In genomic region chr19:35266904-35267817, GRCh38 we compare ENCODE assay signal across 8 cellular contexts. TPM values are rescaled to one million over a fixed set of nuclear protein-coding genes. Genes with fewer than 3 reads are reported as not detected.
A peak's percentile ranks its signal among the peaks of the same experiment; 100 is the strongest.
DNase-seq lines count a peak whose midpoint lies in the region; ATAC-seq lines count a peak whose summit lies in the region.

No MANE protein-coding gene starts in this region.

- H3K4me1 Mint-ChIP-seq in T-helper 2 cell treated with Interferon-gamma antibody and Interleukin-4, amounts not matched to agents 5 μg/mL and 100 μg/mL, for 36 hours (ENCODE audit: low read depth): peaks cover 13% of the 10 kb centered on the region

- intact Hi-C loops in left colon (cut with DNase I, micrococcal nuclease): no loop called here

- H3K4me3 Mint-ChIP-seq in T-helper 2 cell treated with Interferon-gamma antibody and Interleukin-4, amounts not matched to agents 5 μg/mL and 100 μg/mL, for 36 hours: peak overlapping the region; percentile 95

- no peaks in the 10 kb centered on the region for H3K9me3 Mint-ChIP-seq in T-helper 2 cell treated with Interferon-gamma antibody and Interleukin-4, amounts not matched to agents 5 μg/mL and 100 μg/mL, for 36 hours

- H3K27ac Mint-ChIP-seq in T-helper 2 cell treated with Interferon-gamma antibody and Interleukin-4, amounts not matched to agents 5 μg/mL and 100 μg/mL, for 36 hours: peak overlapping the region; percentile 97

- ATAC-seq in left colon: peak; percentile 34
- no peak for ATAC-seq in GM21515 (IDR thresholded peaks at IDR 0.05; ENCODE audit: unreplicated experiment)

- peaks cover 28% of the 10 kb centered on the region for H3K36me3 Mint-ChIP-seq in T-helper 2 cell treated with Interferon-gamma antibody and Interleukin-4, amounts not matched to agents 5 μg/mL and 100 μg/mL, for 36 hours (ENCODE audit: low read depth)

- H3K27ac ChIP-seq in caudate nucleus (ENCODE audit: low read depth, low read length): peak overlapping the region; percentile 89

- peak; percentile 31 for DNase-seq in activated T-cell treated with anti-CD3 and anti-CD28 coated beads for 1 hour (ENCODE audit: low read depth)
- no peak for DNase-seq in activated T-cell treated with anti-CD3 and anti-CD28 coated beads, Interleukin-2, amount 50 U/mL, for 1 hour
- peak; percentile 42 for DNase-seq in T-helper 2 cell treated with Interferon-gamma antibody and Interleukin-4, amounts not matched to agents 5 μg/mL and 100 μg/mL, for 36 hours (ENCODE audit: low spot score)
- peak in 15 of 61 donors; percentile 31 to 75 (median 55) for DNase-seq in caudate nucleus (lab: John Stamatoyannopoulos, UW)
- peak; percentile 53 to 63 for DNase-seq in left colon
- peak; percentile 39 for DNase-seq in stimulated activated CD8-positive, alpha-beta memory T cell treated with anti-CD3 and anti-CD28 coated beads, Interleukin-12 subunit alpha, Interleukin-12 subunit beta, amount 100 ng/mL, for 4 hours (ENCODE audit: low read depth)
- DNase-seq in cerebellar nuclear complex (lab: John Stamatoyannopoulos, UW): no peak

- no peaks in the 10 kb centered on the region for H3K27me3 Mint-ChIP-seq in T-helper 2 cell treated with Interferon-gamma antibody and Interleukin-4, amounts not matched to agents 5 μg/mL and 100 μg/mL, for 36 hours (ENCODE audit: low read depth)

RNA-seq across cellular contexts. Expression of gene USF2, which starts 1.6 kb away (rescaled TPM):
- 10 to 100 TPM; 85.9 to 96.2 TPM for total RNA-seq in left colon

RNA-seq across cellular contexts. Expression of gene HAMP, which starts 15.2 kb away (rescaled TPM):
- not detected for total RNA-seq in left colon

RNA-seq across cellular contexts. Expression of gene LSR, which starts 18.4 kb away (rescaled TPM):
- 100 to 1,000 TPM; 323 to 324 TPM for total RNA-seq in left colon

RNA-seq across cellular contexts. Expression of gene MAG, which starts 24.8 kb away (rescaled TPM):
- not detected for total RNA-seq in left colon

RNA-seq across cellular contexts. Expression of gene FAM187B, which starts 38.6 kb away (rescaled TPM):
- not detected for total RNA-seq in left colon

Comparison
In these comparisons a context has a peak if more than half of its experiments do, and no peak if none do; other contexts are left out.
1. DNase-seq: peak in activated T-cell treated with anti-CD3 and anti-CD28 coated beads for 1 hour (single experiment), T-helper 2 cell treated with Interferon-gamma antibody and Interleukin-4, amounts not matched to agents 5 μg/mL and 100 μg/mL, for 36 hours (single experiment), left colon (2 of 2) and stimulated activated CD8-positive, alpha-beta memory T cell treated with anti-CD3 and anti-CD28 coated beads, Interleukin-12 subunit alpha, Interleukin-12 subunit beta, amount 100 ng/mL, for 4 hours (single experiment); none in activated T-cell treated with anti-CD3 and anti-CD28 coated beads, Interleukin-2, amount 50 U/mL, for 1 hour (single experiment) and cerebellar nuclear complex (0 of 2).